8 cellular contexts compared by ENCODE assay signal in the genomic region with DNA sequence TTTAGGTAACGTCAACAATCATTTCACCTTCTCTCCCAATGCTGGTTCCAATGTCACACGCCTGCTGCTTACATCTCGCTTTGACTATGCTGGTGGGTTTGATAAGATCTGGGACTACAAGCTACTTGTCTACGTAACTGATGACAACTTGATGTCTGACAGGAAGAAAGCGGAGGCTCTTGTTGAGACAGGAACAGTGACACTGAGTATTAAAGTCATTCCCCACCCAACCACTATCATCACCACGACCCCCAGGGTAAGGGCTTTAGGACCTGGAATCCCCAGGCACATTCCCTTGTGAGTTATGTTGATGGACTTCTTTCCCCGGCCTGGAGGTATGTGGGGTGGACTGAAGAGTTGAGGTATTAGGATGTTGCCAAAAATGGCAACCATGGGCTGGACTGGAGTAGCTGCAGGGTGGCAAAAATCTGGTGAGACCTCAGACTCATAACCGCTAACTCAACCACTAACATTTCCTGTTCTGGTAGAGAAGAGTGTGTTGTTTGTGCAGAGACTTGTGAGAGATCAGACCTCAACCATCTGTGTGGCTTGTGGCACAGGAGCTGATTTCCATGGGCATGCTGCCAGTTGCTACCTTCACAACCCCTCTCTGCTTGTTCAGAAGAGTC. TPM values are rescaled to one million over a fixed set of nuclear protein-coding genes. Genes with fewer than 3 reads are reported as not detected.
DNase-seq lines count a peak whose midpoint lies in the region; TF ChIP-seq lines count a peak whose summit lies in the region.

No MANE protein-coding gene starts in this region.

- H3K27ac Mint-ChIP-seq in activated T-helper 2 cell treated with anti-CD3 and anti-CD28 coated beads, Interferon-gamma antibody, Interleukin-2, Interleukin-4, amounts not matched to agents 10 μg/mL and 5 μg/mL and 100 μg/mL, durations not matched to agents 14 hours and 24 hours and 36 hours = peak overlapping the region; percentile 85

- peak overlapping the region; percentile 6 for H3K4me3 Mint-ChIP-seq in activated T-helper 2 cell treated with anti-CD3 and anti-CD28 coated beads, Interferon-gamma antibody, Interleukin-2, Interleukin-4, amounts not matched to agents 10 μg/mL and 5 μg/mL and 100 μg/mL, durations not matched to agents 14 hours and 24 hours and 36 hours (ENCODE audit: low read depth)

- H3K27ac ChIP-seq in dorsolateral prefrontal cortex = no peak overlapping the region

- intact Hi-C loops in activated T-helper 2 cell treated with anti-CD3 and anti-CD28 coated beads, Interferon-gamma antibody, Interleukin-2, Interleukin-4, amounts not matched to agents 10 μg/mL and 5 μg/mL and 100 μg/mL, durations not matched to agents 14 hours and 24 hours and 36 hours (cut with micrococcal nuclease) = loop anchor here (1.0 to 5.0 kb wide), 9 partner anchors 13 to 1080 kb away; no protein-coding TSS in a partner anchor
- intact Hi-C loops in dorsolateral prefrontal cortex (cut with DNase I) = no loop called here

- H3K4me3 ChIP-seq in dorsolateral prefrontal cortex = no peak overlapping the region

- H3K4me1 Mint-ChIP-seq in activated T-helper 2 cell treated with anti-CD3 and anti-CD28 coated beads, Interferon-gamma antibody, Interleukin-2, Interleukin-4, amounts not matched to agents 10 μg/mL and 5 μg/mL and 100 μg/mL, durations not matched to agents 14 hours and 24 hours and 36 hours (ENCODE audit: low read depth) = peaks cover 53% of the 10 kb centered on the region

- no peak for TF ChIP-seq CTCF in dorsolateral prefrontal cortex (IDR thresholded peaks at IDR 0.05 in 54 of 56, conservative IDR thresholded peaks at IDR 0.05 in 2 of 56; ENCODE audit: low read depth in 1 of 56, partially characterized antibody in 56 of 56)

- peak; percentile 28 to 60 for DNase-seq in stimulated activated CD4-positive, alpha-beta T cell treated with anti-CD3 and anti-CD28 coated beads, Interleukin-12 subunit alpha, Interleukin-12 subunit beta, amount 100 ng/mL, for 24 hours (ENCODE audit: low read depth in 2 of 2)
- no peak for DNase-seq in stimulated activated CD4-positive, alpha-beta T cell treated with anti-CD3 and anti-CD28 coated beads, Interleukin-12 subunit alpha, Interleukin-12 subunit beta, amount 100 ng/mL, for 4 hours
- DNase-seq in NCI-H345 (lab: John Stamatoyannopoulos, UW) = peak; percentile 84
- peak; percentile 68 for DNase-seq in activated T-helper 2 cell treated with anti-CD3 and anti-CD28 coated beads, Interferon-gamma antibody, Interleukin-2, Interleukin-4, amounts not matched to agents 10 μg/mL and 5 μg/mL and 100 μg/mL, durations not matched to agents 14 hours and 24 hours and 36 hours (ENCODE audit: low spot score)
- peak; percentile 64 for DNase-seq in stimulated activated CD4-positive, alpha-beta T cell treated with anti-CD3 and anti-CD28 coated beads, Interleukin-4, amount 100 ng/mL, for 24 hours
- no peak for DNase-seq in LoVo (ENCODE audit: low spot score)
- DNase-seq in dorsolateral prefrontal cortex = no peak
- DNase-seq in COLO829 (ENCODE audit: low spot score) = no peak

- H3K36me3 Mint-ChIP-seq in activated T-helper 2 cell treated with anti-CD3 and anti-CD28 coated beads, Interferon-gamma antibody, Interleukin-2, Interleukin-4, amounts not matched to agents 10 μg/mL and 5 μg/mL and 100 μg/mL, durations not matched to agents 14 hours and 24 hours and 36 hours (ENCODE audit: low read depth) = no peaks in the 10 kb centered on the region

- no peaks in the 10 kb centered on the region for H3K27me3 ChIP-seq in dorsolateral prefrontal cortex

- peaks cover 7% of the 10 kb centered on the region for H3K27me3 Mint-ChIP-seq in activated T-helper 2 cell treated with anti-CD3 and anti-CD28 coated beads, Interferon-gamma antibody, Interleukin-2, Interleukin-4, amounts not matched to agents 10 μg/mL and 5 μg/mL and 100 μg/mL, durations not matched to agents 14 hours and 24 hours and 36 hours (ENCODE audit: low read depth)

- no peaks in the 10 kb centered on the region for H3K9me3 Mint-ChIP-seq in activated T-helper 2 cell treated with anti-CD3 and anti-CD28 coated beads, Interferon-gamma antibody, Interleukin-2, Interleukin-4, amounts not matched to agents 10 μg/mL and 5 μg/mL and 100 μg/mL, durations not matched to agents 14 hours and 24 hours and 36 hours

RNA-seq across cellular contexts. Expression of a gene that starts 59.2 kb away (rescaled TPM):
- total RNA-seq in activated T-helper 2 cell treated with anti-CD3 and anti-CD28 coated beads, Interferon-gamma antibody, Interleukin-2, Interleukin-4, amounts not matched to agents 10 μg/mL and 5 μg/mL and 100 μg/mL, durations not matched to agents 14 hours and 24 hours and 36 hours = 0.80 and 0.98 TPM in 2 replicates
- 10 to 100 TPM; 11.0 to 45.0 (median 24.7) TPM for total RNA-seq in dorsolateral prefrontal cortex

Comparison
In these comparisons a context has a peak if more than half of its experiments do, and no peak if none do; other contexts are left out.
1. DNase-seq: peak in stimulated activated CD4-positive, alpha-beta T cell treated with anti-CD3 and anti-CD28 coated beads, Interleukin-12 subunit alpha, Interleukin-12 subunit beta, amount 100 ng/mL, for 24 hours (2 of 2), NCI-H345 (single experiment), activated T-helper 2 cell treated with anti-CD3 and anti-CD28 coated beads, Interferon-gamma antibody, Interleukin-2, Interleukin-4, amounts not matched to agents 10 μg/mL and 5 μg/mL and 100 μg/mL, durations not matched to agents 14 hours and 24 hours and 36 hours (single experiment) and stimulated activated CD4-positive, alpha-beta T cell treated with anti-CD3 and anti-CD28 coated beads, Interleukin-4, amount 100 ng/mL, for 24 hours (single experiment); none in stimulated activated CD4-positive, alpha-beta T cell treated with anti-CD3 and anti-CD28 coated beads, Interleukin-12 subunit alpha, Interleukin-12 subunit beta, amount 100 ng/mL, for 4 hours (single experiment), LoVo (single experiment), dorsolateral prefrontal cortex (0 of 10) and COLO829 (single experiment).